ENCODE assay signal across 1 cellular context in the genomic region with DNA sequence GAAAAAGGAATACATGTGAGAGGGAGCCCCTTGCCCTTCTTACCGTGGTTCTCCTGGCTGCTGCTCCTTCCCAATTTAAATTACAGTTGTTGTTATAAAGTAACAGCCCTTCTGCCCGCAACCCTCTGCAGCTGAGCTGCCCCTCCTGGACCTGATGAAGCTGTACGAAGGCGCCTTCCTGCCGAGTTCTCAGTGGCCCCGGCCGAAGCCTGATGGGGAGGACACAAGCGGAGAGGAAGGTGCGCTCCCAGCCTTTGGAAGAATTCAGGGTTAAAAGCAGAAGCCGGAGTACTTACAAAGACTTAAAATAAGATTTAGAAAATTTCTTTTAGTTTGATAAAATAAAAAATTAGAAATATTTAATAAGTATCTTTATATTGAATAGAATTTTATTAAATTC.
TF ChIP-seq lines count a peak whose summit lies in the region.

No MANE protein-coding gene starts in this region.

TF ChIP-seq in GM23338, 12 proteins besides CTCF, POLR2A, EP300 and RAD21 (continued from another document):
- TF ChIP-seq, protein P1, sequence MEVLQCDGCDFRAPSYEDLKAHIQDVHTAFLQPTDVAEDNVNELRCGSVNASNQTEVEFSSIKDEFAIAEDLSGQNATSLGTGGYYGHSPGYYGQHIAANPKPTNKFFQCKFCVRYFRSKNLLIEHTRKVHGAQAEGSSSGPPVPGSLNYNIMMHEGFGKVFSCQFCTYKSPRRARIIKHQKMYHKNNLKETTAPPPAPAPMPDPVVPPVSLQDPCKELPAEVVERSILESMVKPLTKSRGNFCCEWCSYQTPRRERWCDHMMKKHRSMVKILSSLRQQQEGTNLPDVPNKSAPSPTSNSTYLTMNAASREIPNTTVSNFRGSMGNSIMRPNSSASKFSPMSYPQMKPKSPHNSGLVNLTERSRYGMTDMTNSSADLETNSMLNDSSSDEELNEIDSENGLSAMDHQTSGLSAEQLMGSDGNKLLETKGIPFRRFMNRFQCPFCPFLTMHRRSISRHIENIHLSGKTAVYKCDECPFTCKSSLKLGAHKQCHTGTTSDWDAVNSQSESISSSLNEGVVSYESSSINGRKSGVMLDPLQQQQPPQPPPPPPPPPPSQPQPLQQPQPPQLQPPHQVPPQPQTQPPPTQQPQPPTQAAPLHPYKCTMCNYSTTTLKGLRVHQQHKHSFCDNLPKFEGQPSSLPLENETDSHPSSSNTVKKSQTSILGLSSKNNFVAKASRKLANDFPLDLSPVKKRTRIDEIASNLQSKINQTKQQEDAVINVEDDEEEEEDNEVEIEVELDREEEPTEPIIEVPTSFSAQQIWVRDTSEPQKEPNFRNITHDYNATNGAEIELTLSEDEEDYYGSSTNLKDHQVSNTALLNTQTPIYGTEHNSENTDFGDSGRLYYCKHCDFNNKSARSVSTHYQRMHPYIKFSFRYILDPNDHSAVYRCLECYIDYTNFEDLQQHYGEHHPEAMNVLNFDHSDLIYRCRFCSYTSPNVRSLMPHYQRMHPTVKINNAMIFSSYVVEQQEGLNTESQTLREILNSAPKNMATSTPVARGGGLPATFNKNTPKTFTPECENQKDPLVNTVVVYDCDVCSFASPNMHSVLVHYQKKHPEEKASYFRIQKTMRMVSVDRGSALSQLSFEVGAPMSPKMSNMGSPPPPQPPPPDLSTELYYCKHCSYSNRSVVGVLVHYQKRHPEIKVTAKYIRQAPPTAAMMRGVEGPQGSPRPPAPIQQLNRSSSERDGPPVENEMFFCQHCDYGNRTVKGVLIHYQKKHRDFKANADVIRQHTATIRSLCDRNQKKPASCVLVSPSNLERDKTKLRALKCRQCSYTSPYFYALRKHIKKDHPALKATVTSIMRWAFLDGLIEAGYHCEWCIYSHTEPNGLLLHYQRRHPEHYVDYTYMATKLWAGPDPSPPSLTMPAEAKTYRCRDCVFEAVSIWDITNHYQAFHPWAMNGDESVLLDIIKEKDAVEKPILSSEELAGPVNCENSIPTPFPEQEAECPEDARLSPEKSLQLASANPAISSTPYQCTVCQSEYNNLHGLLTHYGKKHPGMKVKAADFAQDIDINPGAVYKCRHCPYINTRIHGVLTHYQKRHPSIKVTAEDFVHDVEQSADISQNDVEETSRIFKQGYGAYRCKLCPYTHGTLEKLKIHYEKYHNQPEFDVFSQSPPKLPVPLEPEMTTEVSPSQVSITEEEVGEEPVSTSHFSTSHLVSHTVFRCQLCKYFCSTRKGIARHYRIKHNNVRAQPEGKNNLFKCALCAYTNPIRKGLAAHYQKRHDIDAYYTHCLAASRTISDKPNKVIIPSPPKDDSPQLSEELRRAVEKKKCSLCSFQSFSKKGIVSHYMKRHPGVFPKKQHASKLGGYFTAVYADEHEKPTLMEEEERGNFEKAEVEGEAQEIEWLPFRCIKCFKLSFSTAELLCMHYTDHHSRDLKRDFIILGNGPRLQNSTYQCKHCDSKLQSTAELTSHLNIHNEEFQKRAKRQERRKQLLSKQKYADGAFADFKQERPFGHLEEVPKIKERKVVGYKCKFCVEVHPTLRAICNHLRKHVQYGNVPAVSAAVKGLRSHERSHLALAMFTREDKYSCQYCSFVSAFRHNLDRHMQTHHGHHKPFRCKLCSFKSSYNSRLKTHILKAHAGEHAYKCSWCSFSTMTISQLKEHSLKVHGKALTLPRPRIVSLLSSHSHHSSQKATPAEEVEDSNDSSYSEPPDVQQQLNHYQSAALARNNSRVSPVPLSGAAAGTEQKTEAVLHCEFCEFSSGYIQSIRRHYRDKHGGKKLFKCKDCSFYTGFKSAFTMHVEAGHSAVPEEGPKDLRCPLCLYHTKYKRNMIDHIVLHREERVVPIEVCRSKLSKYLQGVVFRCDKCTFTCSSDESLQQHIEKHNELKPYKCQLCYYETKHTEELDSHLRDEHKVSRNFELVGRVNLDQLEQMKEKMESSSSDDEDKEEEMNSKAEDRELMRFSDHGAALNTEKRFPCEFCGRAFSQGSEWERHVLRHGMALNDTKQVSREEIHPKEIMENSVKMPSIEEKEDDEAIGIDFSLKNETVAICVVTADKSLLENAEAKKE (CRISPR knock-in tag; IDR thresholded peaks at IDR 0.05), result no peak
- TF ChIP-seq EZH2 (IDR thresholded peaks at IDR 0.05; ENCODE audit: low read depth, unreplicated experiment), result no peak
TF ChIP-seq in GM23338: peak in this region for 0.
